Comparison of ENCODE assay signal across 22 cellular contexts in genomic region chr4:32607978-32608377, GRCh38.
DNase-seq lines count a peak whose midpoint lies in the region; ATAC-seq and TF ChIP-seq lines count a peak whose summit lies in the region.
"Had no signal": no experiment of that assay in that cellular context is flagged by ENCODE, and none has a peak within 500 bp of the region (broad histone marks: within the 10 kb centered on the region; RNA-seq: fewer than 3 reads in every experiment).

No MANE protein-coding gene starts in this region.

- H2AFZ ChIP-seq in mammary epithelial cell (ENCODE audit: low read depth, low read length) = no peak overlapping the region
- H2AFZ ChIP-seq in HCT116 (ENCODE audit: low read depth, low read length, poor library complexity, severe bottlenecking) = no peak overlapping the region

- no peaks in the 10 kb centered on the region for H3K27me3 Mint-ChIP-seq in MCF 10A (ENCODE audit: insufficient read depth, unreplicated experiment)
- no peaks in the 10 kb centered on the region for H3K27me3 Mint-ChIP-seq in CD8-positive, alpha-beta memory T cell
- H3K27me3 Mint-ChIP-seq in WTC11 (ENCODE audit: low read depth) = no peaks in the 10 kb centered on the region
- H3K27me3 Mint-ChIP-seq: CD4-positive, alpha-beta memory T cell; CD4-positive, CD25-positive, alpha-beta regulatory T cell had no signal

- H3K9me3 Mint-ChIP-seq in MCF 10A (ENCODE audit: unreplicated experiment) (peaks cover 42% of the 10 kb centered on the region), WTC11 (peaks cover 62% of the 10 kb centered on the region)
- peaks cover 5 to 26% (median 13%) of the 10 kb centered on the region in 5 donors for H3K9me3 Mint-ChIP-seq in CD8-positive, alpha-beta memory T cell

- dilution Hi-C loops in mammary epithelial cell (cut with HindIII; ENCODE audit: low sequenced_read_pairs) = no loop called here

- H3K36me3 ChIP-seq in mammary epithelial cell (ENCODE audit: insufficient read depth, low read length) = no peaks in the 10 kb centered on the region
- H3K36me3 ChIP-seq in CD8-positive, alpha-beta memory T cell (ENCODE audit: insufficient read depth, low read length) = no peaks in the 10 kb centered on the region
- H3K36me3 ChIP-seq in HCT116 (ENCODE audit: control insufficient read depth in 1 of 2, insufficient read depth in 2 of 2, low read length in 2 of 2) = no peaks in the 10 kb centered on the region
- no peaks in the 10 kb centered on the region for H3K36me3 ChIP-seq in body of pancreas (replicated peaks in 1 of 2; ENCODE audit: insufficient read depth in 1 of 2, low read depth in 2 of 2)
- H3K36me3 ChIP-seq: BE2C, BLaER1 had no signal

- CTCF ChIA-PET in MCF 10A (lab: Yijun Ruan, JAX) (no interaction called here), mammary epithelial cell (lab: Charles Lee; ENCODE audit: low non-redundant PET) (no interaction called here), HCT116 (lab: Charles Lee) (no interaction called here), WTC11 (lab: Charles Lee) (no interaction called here)
- CTCF ChIA-PET in CD8-positive, alpha-beta memory T cell (lab: Charles Lee) = no interaction called here

- no peak overlapping the region for H3K4me2 ChIP-seq in mammary epithelial cell (ENCODE audit: insufficient read depth, low read depth, low read length)
- H3K4me2 ChIP-seq in HCT116 (ENCODE audit: low read length) = no peak overlapping the region
- H3K4me2 ChIP-seq: BLaER1 had no signal

- H3K9ac ChIP-seq in mammary epithelial cell (ENCODE audit: insufficient read depth, low read length) = no peak overlapping the region
- no peak overlapping the region for H3K9ac ChIP-seq in HCT116 (ENCODE audit: low read length)
- H3K9ac ChIP-seq: BLaER1 had no signal

- TF ChIP-seq POLR2A in HCT116 (IDR thresholded peaks at IDR 0.05; ENCODE audit: borderline replicate concordance, extremely low read depth, insufficient read depth, insufficient read length) = no peak
- TF ChIP-seq POLR2A in body of pancreas (IDR thresholded peaks at IDR 0.05) = no peak

- H3K4me3 ChIP-seq in mammary epithelial cell (replicated peaks in 1 of 3; ENCODE audit: insufficient read depth in 1 of 3, low read depth in 2 of 3, low read length in 3 of 3) (no peak overlapping the region), HCT116 (replicated peaks in 1 of 2; ENCODE audit: low read depth in 1 of 2, low read length in 2 of 2) (no peak overlapping the region), body of pancreas (no peak overlapping the region)
- peak overlapping the region; percentile 11 for H3K4me3 ChIP-seq in CD8-positive, alpha-beta memory T cell (ENCODE audit: low read length)
- H3K4me3 ChIP-seq: BLaER1, GM12878 had no signal

- H3K27ac Mint-ChIP-seq in MCF 10A (ENCODE audit: low read depth, unreplicated experiment) (no peak overlapping the region), WTC11 (no peak overlapping the region)
- H3K27ac Mint-ChIP-seq in CD8-positive, alpha-beta memory T cell = no peak overlapping the region
- H3K27ac Mint-ChIP-seq: CD14-positive monocyte; CD4-positive, alpha-beta memory T cell; CD4-positive, CD25-positive, alpha-beta regulatory T cell had no signal

- H3K36me3 Mint-ChIP-seq in MCF 10A (ENCODE audit: insufficient read depth, unreplicated experiment) (no peaks in the 10 kb centered on the region), WTC11 (peaks cover 18% of the 10 kb centered on the region)
- no peaks in the 10 kb centered on the region for H3K36me3 Mint-ChIP-seq in CD8-positive, alpha-beta memory T cell
- H3K36me3 Mint-ChIP-seq: CD14-positive monocyte; CD4-positive, alpha-beta memory T cell; CD4-positive, CD25-positive, alpha-beta regulatory T cell had no signal

- H3K9me2 ChIP-seq in HCT116 (ENCODE audit: insufficient read depth) = no peaks in the 10 kb centered on the region

- TF ChIP-seq CTCF in MCF 10A (IDR thresholded peaks at IDR 0.05; ENCODE audit: unreplicated experiment) (no peak), mammary epithelial cell (conservative IDR thresholded peaks at IDR 0.05 in 1 of 2, IDR thresholded peaks at IDR 0.05 in 1 of 2; ENCODE audit: extremely low read depth in 1 of 2, insufficient read depth in 1 of 2, low read depth in 1 of 2, low read length in 2 of 2) (no peak), HCT116 (IDR thresholded peaks at IDR 0.05 in 2 of 3, conservative IDR thresholded peaks at IDR 0.05 in 1 of 3; ENCODE audit: borderline replicate concordance in 1 of 3, insufficient read depth in 1 of 3, low read depth in 2 of 3, low read length in 2 of 3) (no peak), WTC11 (IDR thresholded peaks at IDR 0.05) (no peak), body of pancreas (IDR thresholded peaks at IDR 0.05) (no peak)

- H3K79me2 ChIP-seq in mammary epithelial cell (ENCODE audit: insufficient read depth, low read length) (no peaks in the 10 kb centered on the region), HCT116 (ENCODE audit: insufficient read depth, low read length) (no peaks in the 10 kb centered on the region)

- H3K27ac ChIP-seq in mammary epithelial cell (ENCODE audit: insufficient read depth, low read depth, low read length) (no peak overlapping the region), HCT116 (ENCODE audit: low read depth, low read length) (no peak overlapping the region), body of pancreas (no peak overlapping the region)
- no peak overlapping the region for H3K27ac ChIP-seq in CD8-positive, alpha-beta memory T cell (ENCODE audit: low read depth, low read length)
- H3K27ac ChIP-seq: BLaER1 had no signal

- no peaks in the 10 kb centered on the region for H3K27me3 ChIP-seq in mammary epithelial cell (ENCODE audit: insufficient read depth, low read length)
- H3K27me3 ChIP-seq in CD8-positive, alpha-beta memory T cell (ENCODE audit: insufficient read depth, low read length, poor library complexity, severe bottlenecking) = no peaks in the 10 kb centered on the region
- no peaks in the 10 kb centered on the region for H3K27me3 ChIP-seq in HCT116 (ENCODE audit: insufficient read depth, low read length)
- H3K27me3 ChIP-seq in body of pancreas = no peaks in the 10 kb centered on the region
- H3K27me3 ChIP-seq: BE2C, BLaER1 had no signal

- no peak overlapping the region for H3K4me3 Mint-ChIP-seq in MCF 10A (ENCODE audit: unreplicated experiment)
- no peak overlapping the region for H3K4me3 Mint-ChIP-seq in CD8-positive, alpha-beta memory T cell
- H3K4me3 Mint-ChIP-seq in WTC11 = no peak overlapping the region
- H3K4me3 Mint-ChIP-seq: CD14-positive monocyte; CD4-positive, alpha-beta memory T cell; CD4-positive, CD25-positive, alpha-beta regulatory T cell had no signal

- BruUV-seq in MCF 10A (replicated peaks; lab: Mats Ljungman, UMichigan) (no TSS peak), mammary epithelial cell (replicated peaks; lab: Mats Ljungman, UMichigan) (no TSS peak), HCT116 (replicated peaks; lab: Mats Ljungman, UMichigan) (no TSS peak)

- 57% methylated on average over 1 of the region's 1 CpG for WGBS in mammary epithelial cell (ENCODE audit: low coverage, missing lambda C conversion rate)
- 75 to 77% methylated on average over 1 of the region's 1 CpG for WGBS in body of pancreas, 2 donors

- RAD21 ChIA-PET in HCT116 (lab: Charles Lee; ENCODE audit: low non-redundant PET in 1 of 2, low total read pairs in 2 of 2, uncharacterized antibody in 2 of 2, unreplicated experiment in 2 of 2) = no interaction called here

- in situ Hi-C loops in mammary epithelial cell (cut with MboI; ENCODE audit: low sequenced_read_pairs in 2 of 2) = no loop called here

- no peak for ATAC-seq in HCT116
- no peak for ATAC-seq in WTC11
- no peak for ATAC-seq in body of pancreas
- ATAC-seq: GM12878 had no signal

- H3K4me1 Mint-ChIP-seq in MCF 10A (ENCODE audit: insufficient read depth, unreplicated experiment) (no peaks in the 10 kb centered on the region), WTC11 (no peaks in the 10 kb centered on the region)
- no peaks in the 10 kb centered on the region for H3K4me1 Mint-ChIP-seq in CD8-positive, alpha-beta memory T cell
- H3K4me1 Mint-ChIP-seq: CD14-positive monocyte; CD4-positive, alpha-beta memory T cell; CD4-positive, CD25-positive, alpha-beta regulatory T cell had no signal

- H4K20me1 ChIP-seq in mammary epithelial cell (ENCODE audit: insufficient read depth, low read length) (no peaks in the 10 kb centered on the region), HCT116 (ENCODE audit: insufficient read depth) (no peaks in the 10 kb centered on the region)
- H4K20me1 ChIP-seq: BLaER1 had no signal

- intact Hi-C loops in MCF 10A (cut with micrococcal nuclease) = no loop called here
- intact Hi-C loops in mammary epithelial cell (cut with micrococcal nuclease) = no loop called here
- intact Hi-C loops in HCT116 (cut with micrococcal nuclease) = no loop called here
- intact Hi-C loops in body of pancreas (cut with DNase I) = no loop called here

- DNase-seq in MCF 10A (ENCODE audit: unreplicated experiment) = peak; percentile 1
- no peak for DNase-seq in mammary epithelial cell
- no peak for DNase-seq in CD8-positive, alpha-beta memory T cell
- peak; percentile 1 for DNase-seq in HCT116 (ENCODE audit: low read depth, low spot score)
- DNase-seq in WTC11 (ENCODE audit: low spot score) = no peak
- DNase-seq in body of pancreas = no peak
- DNase-seq in DMS153 treated with DMSO at 0.1 percent for 48 hours (lab: John Stamatoyannopoulos, UW; ENCODE audit: unreplicated experiment) = no peak
- DNase-seq: 8988T; ACHN; BE2C; C1 segment of cervical spinal cord; Caco-2; Calu3; CD4-positive, alpha-beta memory T cell; CD4-positive, CD25-positive, alpha-beta regulatory T cell; DMS79; DND-41; EL; GDM1 had no signal

- no peak for TF ChIP-seq RAD21 in HCT116 (IDR thresholded peaks at IDR 0.05; ENCODE audit: low read depth)

- H3K4me1 ChIP-seq in mammary epithelial cell (ENCODE audit: insufficient read depth, low read length) = no peaks in the 10 kb centered on the region
- H3K4me1 ChIP-seq in CD8-positive, alpha-beta memory T cell (ENCODE audit: insufficient read depth, low read length) = no peaks in the 10 kb centered on the region
- H3K4me1 ChIP-seq in HCT116 (ENCODE audit: control insufficient read depth in 1 of 2, insufficient read depth in 2 of 2, low read length in 2 of 2) = no peaks in the 10 kb centered on the region
- H3K4me1 ChIP-seq in body of pancreas = no peaks in the 10 kb centered on the region
- H3K4me1 ChIP-seq: BE2C, BLaER1, Caco-2 had no signal

- POLR2A ChIA-PET in MCF 10A (lab: Yijun Ruan, JAX) (no interaction called here), HCT116 (lab: Charles Lee) (no interaction called here), WTC11 (lab: Charles Lee) (no interaction called here)
- POLR2A ChIA-PET in CD8-positive, alpha-beta memory T cell (lab: Charles Lee) = no interaction called here

- H3K9me3 ChIP-seq in mammary epithelial cell (replicated peaks; ENCODE audit: insufficient read depth, low read length) (peaks cover 4% of the 10 kb centered on the region), HCT116 (ENCODE audit: control insufficient read depth in 1 of 2, insufficient read depth in 1 of 2, low read depth in 1 of 2, low read length in 2 of 2) (0 out of 4 replicates have a peak, but pooled peaks cover 0 to 4% of the 10 kb centered on the region in 2 experiments), body of pancreas (peaks cover 0 to 5% (median 0%) of the 10 kb centered on the region in 3 donors)
- no peaks in the 10 kb centered on the region for H3K9me3 ChIP-seq in CD8-positive, alpha-beta memory T cell (ENCODE audit: low read length)
- H3K9me3 ChIP-seq: BE2C, Caco-2 had no signal

TF ChIP-seq in WTC11, 78 proteins besides CTCF, POLR2A, EP300 and RAD21:
- TF ChIP-seq ZNF317 (CRISPR knock-in tag; IDR thresholded peaks at IDR 0.05; ENCODE audit: borderline replicate concordance, low read depth) (peak; percentile 93), SOX15 (CRISPR knock-in tag; IDR thresholded peaks at IDR 0.05) (no peak)

Comparison
In these comparisons a context has a peak if more than half of its experiments do, and no peak if none do; other contexts are left out.
1. DNase-seq: peak in MCF 10A (single experiment) and HCT116 (single experiment); none in mammary epithelial cell (single experiment), CD8-positive, alpha-beta memory T cell (0 of 5), WTC11 (single experiment), body of pancreas (0 of 4) and DMS153 treated with DMSO at 0.1 percent for 48 hours (single experiment).